ENCODE assay signal across 25 cellular contexts in genomic region chr18:55433140-55433539, GRCh38.
DNase-seq lines count a peak whose midpoint lies in the region; ATAC-seq and TF ChIP-seq lines count a peak whose summit lies in the region.
"Had no signal": no experiment of that assay in that cellular context is flagged by ENCODE, and none has a peak within 500 bp of the region (broad histone marks: within the 10 kb centered on the region; RNA-seq: fewer than 3 reads in every experiment).

No MANE protein-coding gene starts in this region.

- no peak overlapping the region for H3K4me3 Mint-ChIP-seq in mesothelial cell of epicardium
- H3K4me3 Mint-ChIP-seq: CD4-positive, alpha-beta T cell had no signal

- H3K27ac Mint-ChIP-seq in mesothelial cell of epicardium = no peak overlapping the region
- H3K27ac Mint-ChIP-seq: CD4-positive, alpha-beta T cell had no signal

- H3K36me3 Mint-ChIP-seq in mesothelial cell of epicardium = peaks cover 4% of the 10 kb centered on the region

- H3K27ac ChIP-seq in cardiac muscle cell (peak overlapping the region; percentile 24), heart left ventricle (no peak overlapping the region), angular gyrus (ENCODE audit: low read depth, low read length) (peak overlapping the region; percentile 3), mesodermal cell (ENCODE audit: low read depth, low read length, severe bottlenecking) (peak overlapping the region; percentile 1)
- H3K27ac ChIP-seq: RWPE1 had no signal

- H3K9me3 ChIP-seq in cardiac muscle cell (ENCODE audit: low read depth) = no peaks in the 10 kb centered on the region
- no peaks in the 10 kb centered on the region for H3K9me3 ChIP-seq in heart left ventricle
- no peaks in the 10 kb centered on the region for H3K9me3 ChIP-seq in mesodermal cell (ENCODE audit: control insufficient read depth, low read length)
- H3K9me3 ChIP-seq: BE2C had no signal

- TF ChIP-seq POLR2A in heart left ventricle (IDR thresholded peaks at IDR 0.05) = no peak

- H3K4me1 ChIP-seq in cardiac muscle cell (ENCODE audit: low read depth) (peaks cover 19% of the 10 kb centered on the region), heart left ventricle (peaks cover 0 to 52% (median 20%) of the 10 kb centered on the region in 12 donors), mesodermal cell (ENCODE audit: control insufficient read depth, insufficient read depth, low read length, poor library complexity, severe bottlenecking) (peaks cover 17% of the 10 kb centered on the region)

- no peaks in the 10 kb centered on the region for H3K27me3 ChIP-seq in cardiac muscle cell
- no peaks in the 10 kb centered on the region for H3K27me3 ChIP-seq in heart left ventricle
- H3K27me3 ChIP-seq: BE2C had no signal

- TF ChIP-seq CTCF in cardiac muscle cell (IDR thresholded peaks at IDR 0.05; ENCODE audit: low read depth, low read length) (no peak), heart left ventricle (IDR thresholded peaks at IDR 0.05) (no peak), mesothelial cell of epicardium (IDR thresholded peaks at IDR 0.05; ENCODE audit: unreplicated experiment) (no peak)

- WGBS in heart left ventricle, 4 donors = 15 to 63% (median 45%) methylated on average over 2 of the region's 2 CpGs
- no CpG with 5 or more reads among the region's 2 CpGs for WGBS in mesodermal cell (ENCODE audit: insufficient coverage in 2 of 2), 2 experiments

- ATAC-seq in heart left ventricle (no peak), HG02678 (IDR thresholded peaks at IDR 0.05; ENCODE audit: unreplicated experiment) (no peak), GM18909 (IDR thresholded peaks at IDR 0.05; ENCODE audit: poor library complexity, unreplicated experiment) (no peak)
- ATAC-seq: HCT116, Panc1 had no signal

- DNase-seq in cardiac muscle cell (ENCODE audit: low read depth in 1 of 2, low spot score in 1 of 2) (no peak), heart left ventricle (no peak), mesothelial cell of epicardium (ENCODE audit: low spot score in 2 of 2, unreplicated experiment in 2 of 2) (no peak)
- no peak for DNase-seq in activated T-cell treated with anti-CD3 and anti-CD28 coated beads, Interleukin-2, amount 50 U/mL, for 1 hour
- DNase-seq: 8988T; ACHN; BE2C; CD4-positive, alpha-beta T cell; COR-L47; DMS53; Kasumi-1; NCI-H1105 treated with DMSO at 0.1 percent for 48 hours; NCI-H146; NCI-H2029; NCI-H446 treated with DMSO at 0.1 percent for 48 hours; NCI-H82; NK-92 treated with Interleukin-12 subunit alpha and Interleukin-12 subunit beta, amount 100 ng/mL, for 24 hours; SHP77 had no signal

- H3K36me3 ChIP-seq in cardiac muscle cell (no peaks in the 10 kb centered on the region), heart left ventricle (no peaks in the 10 kb centered on the region), mesodermal cell (ENCODE audit: control insufficient read depth, insufficient read depth, low read length) (peaks cover 12% of the 10 kb centered on the region)
- H3K36me3 ChIP-seq: BE2C had no signal

- peaks cover 23% of the 10 kb centered on the region for H3K4me1 Mint-ChIP-seq in mesothelial cell of epicardium

- peaks cover 6% of the 10 kb centered on the region for H3K9me3 Mint-ChIP-seq in mesothelial cell of epicardium

- intact Hi-C loops in heart left ventricle (cut with DNase I) = loop anchor here in 1 of 10 donors (5.0 kb wide), 1 partner anchor 44 kb away; no protein-coding TSS in a partner anchor

- no peaks in the 10 kb centered on the region for H3K27me3 Mint-ChIP-seq in mesothelial cell of epicardium (ENCODE audit: low read depth)
- H3K27me3 Mint-ChIP-seq: CD4-positive, alpha-beta T cell had no signal

- H3K4me3 ChIP-seq in cardiac muscle cell = no peak overlapping the region
- no peak overlapping the region for H3K4me3 ChIP-seq in heart left ventricle
- H3K4me3 ChIP-seq in mesodermal cell (ENCODE audit: extremely low read depth, insufficient read depth, low read length, poor library complexity, severe bottlenecking) = no peak overlapping the region

Comparison
In these comparisons a context has a peak if more than half of its experiments do, and no peak if none do; other contexts are left out.
1. H3K27ac ChIP-seq: peak in cardiac muscle cell (single experiment), angular gyrus (single experiment) and mesodermal cell (single experiment); none in heart left ventricle (0 of 12).